25 cellular contexts compared by ENCODE assay signal in genomic region chr1:97331165-97331564, GRCh38.
"Had no signal": no experiment of that assay in that cellular context is flagged by ENCODE, and none has a peak within 500 bp of the region (broad histone marks: within the 10 kb centered on the region; RNA-seq: fewer than 3 reads in every experiment).

No MANE protein-coding gene starts in this region.

- ATAC-seq: activated T-helper 17 cell treated with anti-CD3 and anti-CD28 coated beads, Interleukin-2, amount 50 U/mL, for 72 hours; natural killer cell treated with Interleukin-12 subunit alpha and Interleukin-12 subunit beta and Interleukin-15 and Interleukin-18, amount 100 ng/mL, for 72 hours; right cardiac atrium; stimulated activated naive CD8-positive, alpha-beta T cell treated with anti-CD3 and anti-CD28 coated beads, Interleukin-15, Interleukin-2, amounts not matched to agents 100 U/mL and 50 U/mL, for 24 hours had no signal

- H3K36me3 ChIP-seq: brain microvascular endothelial cell, spleen, transverse colon, uterus, WERI-Rb-1 had no signal

- H3K27ac ChIP-seq: brain microvascular endothelial cell, coronary artery, dorsolateral prefrontal cortex, spleen, testis, transverse colon, uterus, WERI-Rb-1 had no signal

- H3K27me3 ChIP-seq: brain microvascular endothelial cell, dorsolateral prefrontal cortex, spleen, testis, transverse colon, uterus had no signal

- H3K4me1 ChIP-seq: spleen, testis, transverse colon, uterus had no signal

- H3K4me3 ChIP-seq: coronary artery, dorsolateral prefrontal cortex, spleen, testis, transverse colon, uterus had no signal

- DNase-seq: activated CD4-positive, alpha-beta memory T cell treated with anti-CD3 and anti-CD28 coated beads, Interleukin-2, amount 10 ng/mL, durations not matched to agents 7 days and 5 days; activated CD4-positive, alpha-beta T cell treated with anti-CD3 and anti-CD28 coated beads for 1 hour; activated CD4-positive, alpha-beta T cell treated with anti-CD3 and anti-CD28 coated beads, Interleukin-2, amount 10 ng/mL, durations not matched to agents 7 days and 5 days; activated CD8-positive, alpha-beta memory T cell treated with anti-CD3 and anti-CD28 coated beads, Interleukin-2, amount 50 U/mL, for 48 hours; activated gamma-delta T cell treated with Interleukin-2 at 50 U/mL for 16 hours; activated naive CD4-positive, alpha-beta T cell treated with anti-CD3 and anti-CD28 coated beads, Interleukin-2, amount 50 U/mL, for 16 hours; activated T-cell treated with anti-CD3 and anti-CD28 coated beads, Interleukin-2, amount 50 U/mL, for 24 hours; amniotic stem cell; brain microvascular endothelial cell; dorsolateral prefrontal cortex; effector memory CD4-positive, alpha-beta T cell; mammary epithelial cell; posterior cingulate gyrus; right cardiac atrium; spleen; stimulated activated CD4-positive, alpha-beta T cell treated with anti-CD3 and anti-CD28 coated beads, Interleukin-2, amount 100 ng/mL, for 48 hours; stimulated activated naive CD8-positive, alpha-beta T cell treated with anti-CD3 and anti-CD28 coated beads, Interleukin-15, Interleukin-2, amounts not matched to agents 100 U/mL and 50 U/mL, for 24 hours; T-helper 9 cell; testis; transverse colon; uterus; WERI-Rb-1 had no signal

- H3K9me3 ChIP-seq: spleen, testis, transverse colon, uterus had no signal
